10 cellular contexts compared by ENCODE assay signal in the genomic region with DNA sequence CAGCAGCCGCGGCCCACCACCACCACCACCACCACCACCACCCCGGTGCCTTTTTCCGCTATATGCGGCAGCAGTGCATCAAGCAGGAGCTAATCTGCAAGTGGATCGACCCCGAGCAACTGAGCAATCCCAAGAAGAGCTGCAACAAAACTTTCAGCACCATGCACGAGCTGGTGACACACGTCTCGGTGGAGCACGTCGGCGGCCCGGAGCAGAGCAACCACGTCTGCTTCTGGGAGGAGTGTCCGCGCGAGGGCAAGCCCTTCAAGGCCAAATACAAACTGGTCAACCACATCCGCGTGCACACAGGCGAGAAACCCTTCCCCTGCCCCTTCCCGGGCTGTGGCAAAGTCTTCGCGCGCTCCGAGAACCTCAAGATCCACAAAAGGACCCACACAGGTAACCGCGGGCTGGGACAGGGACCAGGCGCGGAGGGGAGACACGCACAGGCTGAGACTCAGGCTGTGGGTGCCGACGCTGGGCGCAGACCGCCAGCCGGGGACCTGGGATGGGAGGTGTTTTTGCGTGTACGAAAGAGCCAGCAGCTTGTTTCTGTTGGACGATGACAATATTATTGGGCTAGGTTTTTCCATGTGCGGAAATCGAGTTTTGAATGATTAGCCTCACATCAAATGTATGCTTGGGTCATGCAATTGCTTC. TPM values are rescaled to one million over a fixed set of nuclear protein-coding genes. Genes with fewer than 3 reads are reported as not detected.
DNase-seq lines count a peak whose midpoint lies in the region; ATAC-seq and TF ChIP-seq lines count a peak whose summit lies in the region.
"Had no signal": no experiment of that assay in that cellular context is flagged by ENCODE, and none has a peak within 500 bp of the region (broad histone marks: within the 10 kb centered on the region; RNA-seq: fewer than 3 reads in every experiment).

No MANE protein-coding gene starts in this region.

- no peaks in the 10 kb centered on the region for H3K36me3 ChIP-seq in CD4-positive, CD25-positive, alpha-beta regulatory T cell (ENCODE audit: control insufficient read depth, insufficient read depth, low read length)
- peaks cover 0 to 33% of the 10 kb centered on the region in 2 experiments; a peak in 1 of 3 replicates for H3K36me3 ChIP-seq in HEK293 (ENCODE audit: control insufficient read depth in 2 of 2, insufficient read depth in 1 of 2, low read length in 2 of 2)
- H3K36me3 ChIP-seq in smooth muscle cell (ENCODE audit: low read depth): no peaks in the 10 kb centered on the region

- H3K27me3 Mint-ChIP-seq in CD4-positive, CD25-positive, alpha-beta regulatory T cell: peaks cover 68% of the 10 kb centered on the region
- H3K27me3 Mint-ChIP-seq in activated naive CD8-positive, alpha-beta T cell: peaks cover 39% of the 10 kb centered on the region

- no peak overlapping the region for H3K4me3 ChIP-seq in CD4-positive, CD25-positive, alpha-beta regulatory T cell (ENCODE audit: low read depth, low read length)
- H3K4me3 ChIP-seq in HEK293 (ENCODE audit: low read depth, low read length): peak overlapping the region; percentile 90
- no peak overlapping the region for H3K4me3 ChIP-seq in lower leg skin (ENCODE audit: low read depth, poor library complexity, severe bottlenecking)
- no peak overlapping the region for H3K4me3 ChIP-seq in smooth muscle cell

- H3K9me3 ChIP-seq in CD4-positive, CD25-positive, alpha-beta regulatory T cell (ENCODE audit: control insufficient read depth in 2 of 2, low read length in 2 of 2): peaks cover 8 to 35% of the 10 kb centered on the region in 2 experiments
- H3K9me3 ChIP-seq in HEK293 (ENCODE audit: control insufficient read depth, insufficient read depth, low read depth, low read length) (no peaks in the 10 kb centered on the region), smooth muscle cell (replicated peaks; ENCODE audit: low read depth) (no peaks in the 10 kb centered on the region)

- H3K27me3 ChIP-seq in CD4-positive, CD25-positive, alpha-beta regulatory T cell (ENCODE audit: control insufficient read depth, insufficient read depth, low read length): peaks cover 49% of the 10 kb centered on the region
- H3K27me3 ChIP-seq in layer of hippocampus (ENCODE audit: control insufficient read depth, insufficient read depth, low read length): peaks cover 24% of the 10 kb centered on the region
- peaks cover 99% of the 10 kb centered on the region for H3K27me3 ChIP-seq in smooth muscle cell (ENCODE audit: low read depth)

- peaks cover 55% of the 10 kb centered on the region for H3K4me1 ChIP-seq in CD4-positive, CD25-positive, alpha-beta regulatory T cell (ENCODE audit: control insufficient read depth, insufficient read depth, low read length, poor library complexity, severe bottlenecking)
- H3K4me1 ChIP-seq in HEK293 (ENCODE audit: control insufficient read depth, insufficient read depth, low read length) (peaks cover 3% of the 10 kb centered on the region), smooth muscle cell (ENCODE audit: low read depth) (peaks cover 18% of the 10 kb centered on the region)

- H4K20me1 ChIP-seq in smooth muscle cell (ENCODE audit: low read depth): peaks cover 6% of the 10 kb centered on the region

- no peak overlapping the region for H3K4me2 ChIP-seq in smooth muscle cell

- peak overlapping the region; percentile 28 to 80 (median 74) for H3K4me3 Mint-ChIP-seq in CD4-positive, CD25-positive, alpha-beta regulatory T cell
- peak overlapping the region; percentile 50 for H3K4me3 Mint-ChIP-seq in activated naive CD8-positive, alpha-beta T cell

- peaks cover 0 to 23% (median 4%) of the 10 kb centered on the region in 7 donors for H3K9me3 Mint-ChIP-seq in CD4-positive, CD25-positive, alpha-beta regulatory T cell
- H3K9me3 Mint-ChIP-seq in activated naive CD8-positive, alpha-beta T cell (ENCODE audit: low read depth): peaks cover 3% of the 10 kb centered on the region

- H3K27ac ChIP-seq in CD4-positive, CD25-positive, alpha-beta regulatory T cell (ENCODE audit: insufficient read depth, low read length, poor library complexity, severe bottlenecking): no peak overlapping the region
- peak overlapping the region; percentile 100 for H3K27ac ChIP-seq in HEK293 (ENCODE audit: extremely low read depth, low read depth, low read length)
- H3K27ac ChIP-seq in layer of hippocampus (ENCODE audit: low read depth, low read length): peak overlapping the region; percentile 77
- H3K27ac ChIP-seq in smooth muscle cell (ENCODE audit: low read depth): no peak overlapping the region

- peak overlapping the region in 2 of 3 donors; percentile 20 to 91 for H3K27ac Mint-ChIP-seq in CD4-positive, CD25-positive, alpha-beta regulatory T cell
- peak overlapping the region; percentile 85 for H3K27ac Mint-ChIP-seq in activated naive CD8-positive, alpha-beta T cell

- DNase-seq in CD4-positive, CD25-positive, alpha-beta regulatory T cell: no peak
- DNase-seq in lower leg skin (ENCODE audit: low spot score in 2 of 2): no peak
- DNase-seq in smooth muscle cell (lab: John Stamatoyannopoulos, UW; ENCODE audit: unreplicated experiment): no peak
- no peak for DNase-seq in putamen (ENCODE audit: low spot score)
- DNase-seq: NCI-H774 had no signal

- no peaks in the 10 kb centered on the region for H3K36me3 Mint-ChIP-seq in CD4-positive, CD25-positive, alpha-beta regulatory T cell
- peaks cover 5% of the 10 kb centered on the region for H3K36me3 Mint-ChIP-seq in activated naive CD8-positive, alpha-beta T cell

- peaks cover 0 to 35% (median 20%) of the 10 kb centered on the region in 4 donors for H3K4me1 Mint-ChIP-seq in CD4-positive, CD25-positive, alpha-beta regulatory T cell
- H3K4me1 Mint-ChIP-seq in activated naive CD8-positive, alpha-beta T cell (ENCODE audit: low read depth): peaks cover 24% of the 10 kb centered on the region

- no peak overlapping the region for H2AFZ ChIP-seq in smooth muscle cell (ENCODE audit: low read depth)

- TF ChIP-seq POLR2A in lower leg skin (IDR thresholded peaks at IDR 0.05): no peak

- 8 to 9% methylated on average over 34 to 41 of the region's 41 CpGs for WGBS in lower leg skin, 2 donors
- WGBS in smooth muscle cell (ENCODE audit: low lambda C conversion rate): 2% methylated on average over 41 of the region's 41 CpGs

- H3K79me2 ChIP-seq in smooth muscle cell (ENCODE audit: low read depth): no peaks in the 10 kb centered on the region

- CTCF ChIA-PET in HEK293 (lab: Yijun Ruan, JAX): interaction anchor here (1.2 to 1.8 kb wide), 2 partner anchors 67 to 83 kb away, joined by 3 to 8 read pairs; no protein-coding TSS in a partner anchor

- POLR2A ChIA-PET in HEK293 (lab: Yijun Ruan, JAX): interaction anchor here (0.5 to 6.4 kb wide), 8 partner anchors 9 to 253 kb away, joined by 3 to 101 read pairs (median 6); partner anchors contain the start of gene ZIC5

- no peak for ATAC-seq in CD4-positive, CD25-positive, alpha-beta regulatory T cell (ENCODE audit: low read depth in 2 of 2)
- ATAC-seq in GM18861 (IDR thresholded peaks at IDR 0.05; ENCODE audit: unreplicated experiment): no peak

- intact Hi-C loops in lower leg skin (cut with DNase I; ENCODE audit: low total_unique reads): no loop called here

- H3K9ac ChIP-seq in smooth muscle cell (ENCODE audit: low read depth): no peak overlapping the region

- H3F3A ChIP-seq in smooth muscle cell (ENCODE audit: low read depth): no peaks in the 10 kb centered on the region

- TF ChIP-seq CTCF in HEK293 (tag by site-specific recombination; IDR thresholded peaks at IDR 0.05): no peak
- TF ChIP-seq CTCF in lower leg skin (IDR thresholded peaks at IDR 0.05): no peak
- TF ChIP-seq CTCF in smooth muscle cell (IDR thresholded peaks at IDR 0.05; ENCODE audit: borderline replicate concordance, insufficient read depth, poor library complexity, severe bottlenecking): no peak

TF ChIP-seq in HEK293, 187 proteins besides CTCF, POLR2A, EP300 and RAD21 (continues in another document):
- TF ChIP-seq ZFP37 (tag by site-specific recombination; IDR thresholded peaks at IDR 0.05): 0 out of 2 replicates have a peak, but pooled peaks have one; percentile 32
- TF ChIP-seq ZNF600 (tag by site-specific recombination; IDR thresholded peaks at IDR 0.05): 0 out of 2 replicates have a peak, but pooled peaks have one; percentile 24
- TF ChIP-seq ZNF19 (tag by site-specific recombination; IDR thresholded peaks at IDR 0.05; ENCODE audit: low read depth): no peak
- TF ChIP-seq ZBTB17 (tag by site-specific recombination; IDR thresholded peaks at IDR 0.05): peak; percentile 65
- no peak for TF ChIP-seq ZEB2 (tag by site-specific recombination; IDR thresholded peaks at IDR 0.05)
- TF ChIP-seq SP7 (tag by site-specific recombination; IDR thresholded peaks at IDR 0.05): 0 out of 2 replicates have a peak, but pooled peaks have one; percentile 18
- TF ChIP-seq, protein P1, sequence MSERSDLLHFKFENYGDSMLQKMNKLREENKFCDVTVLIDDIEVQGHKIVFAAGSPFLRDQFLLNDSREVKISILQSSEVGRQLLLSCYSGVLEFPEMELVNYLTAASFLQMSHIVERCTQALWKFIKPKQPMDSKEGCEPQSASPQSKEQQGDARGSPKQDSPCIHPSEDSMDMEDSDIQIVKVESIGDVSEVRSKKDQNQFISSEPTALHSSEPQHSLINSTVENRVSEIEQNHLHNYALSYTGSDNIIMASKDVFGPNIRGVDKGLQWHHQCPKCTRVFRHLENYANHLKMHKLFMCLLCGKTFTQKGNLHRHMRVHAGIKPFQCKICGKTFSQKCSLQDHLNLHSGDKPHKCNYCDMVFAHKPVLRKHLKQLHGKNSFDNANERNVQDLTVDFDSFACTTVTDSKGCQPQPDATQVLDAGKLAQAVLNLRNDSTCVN (tag by site-specific recombination; optimal IDR thresholded peaks at IDR 0.05): peak; percentile 70
- TF ChIP-seq ZNF501 (tag by site-specific recombination; IDR thresholded peaks at IDR 0.05): peak; percentile 56; the same call in 1 of the 2 replicates

RNA-seq across cellular contexts. Expression of gene ZIC2, which starts 1.3 kb away (rescaled TPM):
- total RNA-seq in CD4-positive, CD25-positive, alpha-beta regulatory T cell: not detected
- not detected for polyA plus RNA-seq in CD4-positive, CD25-positive, alpha-beta regulatory T cell
- total RNA-seq in lower leg skin (under 1 TPM in 1 of 4 donors, not detected in 3; 0.10 TPM), smooth muscle cell (not detected in 2 replicates)
- polyA plus RNA-seq in smooth muscle cell: not detected in 2 replicates
- polyA plus RNA-seq: lung had no signal

RNA-seq across cellular contexts. Expression of gene ZIC5, which starts 11.3 kb away (rescaled TPM):
- not detected for total RNA-seq in CD4-positive, CD25-positive, alpha-beta regulatory T cell
- not detected for polyA plus RNA-seq in CD4-positive, CD25-positive, alpha-beta regulatory T cell
- total RNA-seq in lower leg skin: not detected
- total RNA-seq in smooth muscle cell: not detected in 2 replicates
- polyA plus RNA-seq in smooth muscle cell: not detected in 2 replicates
- total RNA-seq: lung had no signal
- polyA plus RNA-seq: lung had no signal

Comparison
In these comparisons a context has a peak if more than half of its experiments do, and no peak if none do; other contexts are left out.
1. H3K27ac ChIP-seq: peak in HEK293 (single experiment) and layer of hippocampus (single experiment); none in CD4-positive, CD25-positive, alpha-beta regulatory T cell (single experiment) and smooth muscle cell (single experiment).